Comparison of ENCODE assay signal across 23 cellular contexts in the genomic region with DNA sequence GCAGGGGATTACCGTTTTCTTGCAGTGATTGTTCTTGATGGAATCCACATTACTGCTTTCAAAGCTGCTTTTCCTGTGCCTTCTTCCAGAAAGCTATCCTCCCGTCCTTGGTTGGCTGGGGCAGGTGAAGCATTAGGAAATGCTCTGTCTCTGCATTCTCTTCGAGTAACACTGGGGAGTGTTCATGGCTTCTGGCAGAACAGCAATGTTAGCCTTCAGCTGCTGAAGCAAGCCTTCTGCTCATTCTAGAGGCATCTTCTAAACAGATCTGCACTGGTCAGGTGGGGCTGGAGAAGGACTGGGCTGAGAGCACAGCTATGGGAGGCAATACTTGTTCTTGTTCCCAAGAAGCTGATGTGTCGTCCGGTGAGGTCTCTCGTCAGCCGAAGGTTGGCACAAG.
"Had no signal": no experiment of that assay in that cellular context is flagged by ENCODE, and none has a peak within 500 bp of the region (broad histone marks: within the 10 kb centered on the region; RNA-seq: fewer than 3 reads in every experiment).

No MANE protein-coding gene starts in this region.

- H3K4me1 ChIP-seq: ascending aorta, right lobe of liver, testis, vagina had no signal

- H3K27me3 ChIP-seq: ascending aorta, esophagus muscularis mucosa, ovary, right lobe of liver, testis, vagina had no signal

- H3K27me3 Mint-ChIP-seq: activated CD4-positive, alpha-beta T cell treated with anti-CD3 and anti-CD28 coated beads, Interleukin-2, amount 10 ng/mL, durations not matched to agents 7 days and 5 days; activated CD8-positive, alpha-beta memory T cell treated with anti-CD3 and anti-CD28 coated beads, Interleukin-2, amount 10 ng/mL, durations not matched to agents 7 days and 5 days; activated CD8-positive, alpha-beta T cell treated with anti-CD3 and anti-CD28 coated beads for 36 hours; stimulated activated naive B cell treated with anti-CD40 and anti-IgM and Interleukin-4, amounts not matched to agents 10 μg/mL and 1 μg/mL and 100 μg/mL, for 72 hours; T-cell had no signal

- H3K4me1 Mint-ChIP-seq: activated CD4-positive, alpha-beta T cell treated with anti-CD3 and anti-CD28 coated beads, Interleukin-2, amount 10 ng/mL, durations not matched to agents 7 days and 5 days; activated CD8-positive, alpha-beta memory T cell treated with anti-CD3 and anti-CD28 coated beads, Interleukin-2, amount 10 ng/mL, durations not matched to agents 7 days and 5 days; T-cell had no signal

- H3K36me3 ChIP-seq: ascending aorta, ovary, right lobe of liver, vagina, WERI-Rb-1 had no signal

- DNase-seq: activated CD4-positive, alpha-beta T cell treated with anti-CD3 and anti-CD28 coated beads, Interleukin-2, amount 10 ng/mL, durations not matched to agents 7 days and 5 days; activated CD4-positive, CD25-positive, alpha-beta regulatory T cell treated with anti-CD3 and anti-CD28 coated beads, Interleukin-2, amount 50 U/mL, for 72 hours; activated CD8-positive, alpha-beta memory T cell treated with anti-CD3 and anti-CD28 coated beads, Interleukin-2, amount 10 ng/mL, durations not matched to agents 7 days and 5 days; activated CD8-positive, alpha-beta T cell treated with anti-CD3 and anti-CD28 coated beads for 36 hours; activated gamma-delta T cell; activated naive CD4-positive, alpha-beta T cell treated with anti-CD3 and anti-CD28 coated beads, Interleukin-2, amount 50 U/mL, for 16 hours; natural killer cell; ovary; small intestine; stimulated activated naive B cell treated with anti-CD40 and anti-IgM and Interleukin-4, amounts not matched to agents 10 μg/mL and 1 μg/mL and 100 μg/mL, for 72 hours; T-cell; testis; trophoblast cell; WERI-Rb-1 had no signal

- ATAC-seq: activated CD8-positive, alpha-beta memory T cell treated with anti-CD3 and anti-CD28 coated beads, Interleukin-2, amount 10 ng/mL, durations not matched to agents 7 days and 5 days; activated CD8-positive, alpha-beta T cell treated with anti-CD3 and anti-CD28 coated beads for 36 hours; left lobe of liver; natural killer cell; right lobe of liver; stimulated activated naive B cell treated with anti-CD40 and anti-IgM and Interleukin-4, amounts not matched to agents 10 μg/mL and 1 μg/mL and 100 μg/mL, for 72 hours; T-cell had no signal

- H3K4me3 Mint-ChIP-seq: activated CD4-positive, alpha-beta T cell treated with anti-CD3 and anti-CD28 coated beads, Interleukin-2, amount 10 ng/mL, durations not matched to agents 7 days and 5 days; activated CD8-positive, alpha-beta memory T cell treated with anti-CD3 and anti-CD28 coated beads, Interleukin-2, amount 10 ng/mL, durations not matched to agents 7 days and 5 days; activated CD8-positive, alpha-beta T cell treated with anti-CD3 and anti-CD28 coated beads for 36 hours; activated T-helper 1 cell treated with anti-CD3 and anti-CD28 coated beads, Interleukin-12 subunit alpha, Interleukin-12 subunit beta, Interleukin-2, Interleukin-4 antibody, amounts not matched to agents 30 ng/mL and 10 ng/mL and 1 ng/mL, durations not matched to agents 14 hours and 24 hours and 36 hours; natural killer cell; stimulated activated naive B cell treated with anti-CD40 and anti-IgM and Interleukin-4, amounts not matched to agents 10 μg/mL and 1 μg/mL and 100 μg/mL, for 72 hours; T-cell; T-helper 2 cell treated with Interferon-gamma antibody and Interleukin-4, amounts not matched to agents 5 μg/mL and 100 μg/mL, for 36 hours had no signal

- H3K9me3 ChIP-seq: ascending aorta, esophagus muscularis mucosa, ovary, right lobe of liver, testis, vagina had no signal

- H3K27ac Mint-ChIP-seq: activated CD4-positive, alpha-beta T cell treated with anti-CD3 and anti-CD28 coated beads, Interleukin-2, amount 10 ng/mL, durations not matched to agents 7 days and 5 days; activated CD8-positive, alpha-beta memory T cell treated with anti-CD3 and anti-CD28 coated beads, Interleukin-2, amount 10 ng/mL, durations not matched to agents 7 days and 5 days; activated CD8-positive, alpha-beta T cell treated with anti-CD3 and anti-CD28 coated beads for 36 hours; activated T-helper 1 cell treated with anti-CD3 and anti-CD28 coated beads, Interleukin-12 subunit alpha, Interleukin-12 subunit beta, Interleukin-2, Interleukin-4 antibody, amounts not matched to agents 30 ng/mL and 10 ng/mL and 1 ng/mL, durations not matched to agents 14 hours and 24 hours and 36 hours; stimulated activated naive B cell treated with anti-CD40 and anti-IgM and Interleukin-4, amounts not matched to agents 10 μg/mL and 1 μg/mL and 100 μg/mL, for 72 hours; T-cell; T-helper 2 cell treated with Interferon-gamma antibody and Interleukin-4, amounts not matched to agents 5 μg/mL and 100 μg/mL, for 36 hours had no signal

- H3K4me3 ChIP-seq: ascending aorta, coronary artery, esophagus muscularis mucosa, lung, ovary, right lobe of liver, testis, vagina had no signal

- H3K9me3 Mint-ChIP-seq: activated CD4-positive, alpha-beta T cell treated with anti-CD3 and anti-CD28 coated beads, Interleukin-2, amount 10 ng/mL, durations not matched to agents 7 days and 5 days; activated T-helper 1 cell treated with anti-CD3 and anti-CD28 coated beads, Interleukin-12 subunit alpha, Interleukin-12 subunit beta, Interleukin-2, Interleukin-4 antibody, amounts not matched to agents 30 ng/mL and 10 ng/mL and 1 ng/mL, durations not matched to agents 14 hours and 24 hours and 36 hours; natural killer cell; stimulated activated naive B cell treated with anti-CD40 and anti-IgM and Interleukin-4, amounts not matched to agents 10 μg/mL and 1 μg/mL and 100 μg/mL, for 72 hours; T-helper 2 cell treated with Interferon-gamma antibody and Interleukin-4, amounts not matched to agents 5 μg/mL and 100 μg/mL, for 36 hours had no signal

- H3K36me3 Mint-ChIP-seq: activated CD8-positive, alpha-beta memory T cell treated with anti-CD3 and anti-CD28 coated beads, Interleukin-2, amount 10 ng/mL, durations not matched to agents 7 days and 5 days; natural killer cell had no signal

- H3K27ac ChIP-seq: ascending aorta, coronary artery, esophagus muscularis mucosa, ovary, right lobe of liver, testis, vagina, WERI-Rb-1 had no signal
